In genomic region chr4:69104719-69105275, GRCh38 we compare ENCODE assay signal across 23 cellular contexts. TPM values are rescaled to one million over a fixed set of nuclear protein-coding genes. Genes with fewer than 3 reads are reported as not detected.
"Had no signal": no experiment of that assay in that cellular context is flagged by ENCODE, and none has a peak within 500 bp of the region (broad histone marks: within the 10 kb centered on the region; RNA-seq: fewer than 3 reads in every experiment).

No MANE protein-coding gene starts in this region.

- H3K4me1 ChIP-seq: heart right ventricle, left ventricle myocardium inferior, parathyroid adenoma, prostate gland, testis had no signal

- H3K27me3 ChIP-seq: heart right ventricle, testis had no signal

- H3K36me3 ChIP-seq: heart right ventricle, left ventricle myocardium inferior, prostate gland had no signal

- H3K27ac ChIP-seq: heart right ventricle, left ventricle myocardium inferior, parathyroid adenoma, prostate gland, testis had no signal

- H3K9me3 ChIP-seq: heart right ventricle, left ventricle myocardium inferior, prostate gland, testis had no signal

- DNase-seq: effector memory CD8-positive, alpha-beta T cell; erythroblast; heart right ventricle; hypothalamus; left ventricle myocardium inferior; mesenchymal stem cell; midbrain; naive B cell; stimulated activated CD4-positive, alpha-beta T cell treated with anti-CD3 and anti-CD28 coated beads, Interleukin-2, amount 100 ng/mL, for 24 hours; stimulated activated CD4-positive, alpha-beta T cell treated with anti-CD3 and anti-CD28 coated beads, Interleukin-4, amount 100 ng/mL, for 4 hours; stimulated activated naive B cell treated with anti-CD40 and anti-IgM and Interleukin-4, amounts not matched to agents 10 μg/mL and 1 μg/mL and 100 μg/mL, for 72 hours; stimulated activated naive CD8-positive, alpha-beta T cell treated with anti-CD3 and anti-CD28 coated beads, Interleukin-15, amount 100 ng/mL, for 72 hours; testis; trophoblast cell had no signal

- FAIRE-seq: islet of Langerhans had no signal

- H3K4me3 ChIP-seq: heart right ventricle, left ventricle myocardium inferior, lung, prostate gland, testis had no signal

- ATAC-seq: effector memory CD8-positive, alpha-beta T cell; heart right ventricle; sciatic nerve; stimulated activated naive B cell treated with anti-CD40 and anti-IgM and Interleukin-4, amounts not matched to agents 10 μg/mL and 1 μg/mL and 100 μg/mL, for 72 hours; stimulated activated naive CD8-positive, alpha-beta T cell treated with anti-CD3 and anti-CD28 coated beads, Interleukin-15, amount 100 ng/mL, for 72 hours had no signal

RNA-seq across cellular contexts. Expression of gene UGT2B7, which starts 8.5 kb away (rescaled TPM):
- total RNA-seq: frontal cortex, heart right ventricle, left ventricle myocardium inferior, omental fat pad, prostate gland, sciatic nerve, skeletal muscle tissue, subcutaneous adipose tissue had no signal
- polyA plus RNA-seq: heart right ventricle had no signal
